Comparison of ENCODE assay signal across 8 cellular contexts in the genomic region with DNA sequence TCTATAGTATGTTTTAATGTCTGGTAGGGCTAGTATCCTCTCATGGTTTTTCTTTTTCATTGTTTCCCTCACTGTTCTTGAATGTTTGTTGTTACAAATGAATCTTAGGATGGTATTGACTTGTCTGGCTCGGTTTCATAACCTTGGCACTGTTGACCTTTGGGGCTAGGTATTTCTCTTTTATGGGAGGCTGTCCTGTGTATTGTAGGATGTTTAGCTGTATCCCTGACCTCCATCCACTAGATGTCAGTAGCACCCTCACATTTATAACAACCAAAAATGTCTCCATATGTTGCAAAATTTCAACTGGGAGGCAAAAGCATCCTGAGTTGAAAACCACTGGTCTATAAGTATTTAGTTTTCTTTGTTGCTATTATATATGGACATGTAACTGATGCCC. TPM values are rescaled to one million over a fixed set of nuclear protein-coding genes. Genes with fewer than 3 reads are reported as not detected.
A peak's percentile ranks its signal among the peaks of the same experiment; 100 is the strongest.
DNase-seq lines count a peak whose midpoint lies in the region; ATAC-seq and TF ChIP-seq lines count a peak whose summit lies in the region.

No MANE protein-coding gene starts in this region.

- H3K27me3 ChIP-seq in Karpas-422 (ENCODE audit: low read length): no peaks in the 10 kb centered on the region
- no peaks in the 10 kb centered on the region for H3K27me3 ChIP-seq in body of pancreas

- no peak overlapping the region for H3K27ac Mint-ChIP-seq in nephron progenitor cell

- no peaks in the 10 kb centered on the region for H3K9me2 ChIP-seq in Karpas-422 (replicated peaks; ENCODE audit: insufficient read depth, low read length)

- no peak overlapping the region for H3K27ac ChIP-seq in Karpas-422 (ENCODE audit: low read length)
- no peak overlapping the region for H3K27ac ChIP-seq in body of pancreas

- intact Hi-C loops in body of pancreas (cut with DNase I): loop anchor here (5.0 kb wide), 1 partner anchor 124 kb away; no protein-coding TSS in a partner anchor

- no peak overlapping the region for H3K9ac ChIP-seq in Karpas-422 (ENCODE audit: low read length)

- H3K4me1 ChIP-seq in Karpas-422 (ENCODE audit: low read length): no peaks in the 10 kb centered on the region
- H3K4me1 ChIP-seq in body of pancreas: no peaks in the 10 kb centered on the region

- H3K4me3 ChIP-seq in Karpas-422 (ENCODE audit: low read length) (no peak overlapping the region), body of pancreas (no peak overlapping the region)

- WGBS in body of pancreas, 2 donors: 7 to 28% methylated on average over 1 of the region's 1 CpG

- H3K36me3 Mint-ChIP-seq in nephron progenitor cell (ENCODE audit: low read depth): peaks cover 39% of the 10 kb centered on the region

- H3K27me3 Mint-ChIP-seq in nephron progenitor cell (ENCODE audit: low read depth, poor library complexity): no peaks in the 10 kb centered on the region

- DNase-seq in GM03348 (ENCODE audit: low spot score) (peak; percentile 13), Karpas-422 (peak; percentile 54), body of pancreas (peak in 3 of 4 donors; percentile 20 to 58 (median 38)), nephron progenitor cell (no peak), inferior parietal cortex (ENCODE audit: extremely low spot score) (no peak), COR-L47 (lab: John Stamatoyannopoulos, UW) (no peak), GM19238 (ENCODE audit: insufficient read length, low spot score) (no peak)

- no peaks in the 10 kb centered on the region for H3K4me1 Mint-ChIP-seq in nephron progenitor cell

- H4K20me1 ChIP-seq in Karpas-422 (ENCODE audit: insufficient read depth, low read depth, low read length): no peaks in the 10 kb centered on the region

- H3K4me3 Mint-ChIP-seq in nephron progenitor cell: no peak overlapping the region

- H3K36me3 ChIP-seq in Karpas-422 (ENCODE audit: insufficient read depth, low read length) (peaks cover 33% of the 10 kb centered on the region), body of pancreas (replicated peaks in 1 of 2; ENCODE audit: insufficient read depth in 1 of 2, low read depth in 2 of 2) (no peaks in the 10 kb centered on the region)

- H3K4me2 ChIP-seq in Karpas-422 (ENCODE audit: low read depth, low read length, poor library complexity, severe bottlenecking): no peak overlapping the region

- H3K79me2 ChIP-seq in Karpas-422 (ENCODE audit: low read length): peaks cover 6% of the 10 kb centered on the region

- TF ChIP-seq POLR2A in body of pancreas (IDR thresholded peaks at IDR 0.05): no peak

- H2AFZ ChIP-seq in Karpas-422 (ENCODE audit: low read length): no peak overlapping the region

- H3K9me3 ChIP-seq in Karpas-422 (ENCODE audit: low read length) (no peaks in the 10 kb centered on the region; the same call in 1 of the 2 replicates), body of pancreas (no peaks in the 10 kb centered on the region)

- peak; percentile 34 to 82 (median 77) for TF ChIP-seq CTCF in body of pancreas (IDR thresholded peaks at IDR 0.05)
- peak; percentile 27 for TF ChIP-seq CTCF in nephron progenitor cell (IDR thresholded peaks at IDR 0.05)

- no peaks in the 10 kb centered on the region for H3K9me3 Mint-ChIP-seq in nephron progenitor cell

- peak; percentile 81 for ATAC-seq in body of pancreas
- ATAC-seq in GM21529 (IDR thresholded peaks at IDR 0.05; ENCODE audit: unreplicated experiment): no peak

RNA-seq across cellular contexts. Expression of a gene that starts 7.0 kb away (rescaled TPM):
- 0.37 TPM in 1 of 2 replicates, not detected in the other for total RNA-seq in Karpas-422 (2014; rRNA removed; shearing (Covaris generic); ENCODE audit: low replicate concordance)
- total RNA-seq in body of pancreas: 10 to 100 TPM; 60.0 to 75.0 TPM

RNA-seq across cellular contexts. Expression of a gene that starts 52.8 kb away (rescaled TPM):
- 14.3 and 32.3 TPM in 2 replicates for total RNA-seq in Karpas-422 (2014; rRNA removed; shearing (Covaris generic); ENCODE audit: low replicate concordance)
- 1 to 10 TPM; 1.6 to 2.3 TPM for total RNA-seq in body of pancreas

Comparison
In these comparisons a context has a peak if more than half of its experiments do, and no peak if none do; other contexts are left out.
1. DNase-seq: peak in GM03348 (single experiment), Karpas-422 (single experiment) and body of pancreas (3 of 4); none in nephron progenitor cell (single experiment), inferior parietal cortex (single experiment), COR-L47 (single experiment) and GM19238 (single experiment).
2. RNA of a gene that starts 7.0 kb away (total RNA-seq): 60.0 to 75.0 TPM in body of pancreas; 0.37 TPM in Karpas-422; every median in the first group is over 10 times any median in the second.